ENCODE assay signal across 1 cellular context in the genomic region with DNA sequence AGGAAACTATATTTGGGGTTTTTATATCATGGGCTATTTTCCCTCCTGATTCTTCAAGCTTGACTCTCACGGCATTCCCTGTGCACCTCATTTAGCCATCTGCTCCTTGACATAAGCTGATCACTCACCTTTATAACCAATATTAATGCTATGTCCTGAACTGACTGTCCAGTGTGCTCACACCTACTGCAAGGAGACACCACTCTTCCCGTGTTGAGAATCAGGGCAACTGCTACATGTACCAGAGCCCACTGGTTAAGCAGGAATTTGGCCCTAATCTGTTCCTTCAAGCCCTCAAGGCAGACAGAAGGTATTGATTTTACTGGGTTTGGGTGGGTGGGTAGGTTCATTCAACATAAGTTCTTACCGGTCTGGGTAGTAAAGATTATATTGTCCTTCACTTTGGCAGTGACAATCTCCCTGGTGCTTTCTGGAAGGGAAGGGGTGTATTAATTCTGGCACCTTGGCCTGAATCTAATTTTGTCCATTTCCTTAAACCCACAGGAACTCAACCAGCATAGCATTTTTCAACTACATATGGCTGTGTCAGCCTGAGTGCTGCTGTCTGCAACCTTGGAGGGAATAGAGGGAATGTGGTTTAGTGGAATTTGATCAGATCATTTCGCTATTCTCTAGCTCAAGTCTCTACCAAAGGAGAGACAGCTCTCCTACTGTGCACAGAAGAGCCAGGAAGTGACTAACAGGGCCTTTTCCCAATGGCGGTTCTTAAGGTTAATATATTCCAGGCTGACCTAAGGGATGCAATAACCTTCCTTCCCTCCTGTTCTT.
TF ChIP-seq lines count a peak whose summit lies in the region.

No MANE protein-coding gene starts in this region.

TF ChIP-seq in SK-N-SH, 30 proteins besides CTCF, POLR2A, EP300 and RAD21 (continued from another document):
- TF ChIP-seq, protein P1, sequence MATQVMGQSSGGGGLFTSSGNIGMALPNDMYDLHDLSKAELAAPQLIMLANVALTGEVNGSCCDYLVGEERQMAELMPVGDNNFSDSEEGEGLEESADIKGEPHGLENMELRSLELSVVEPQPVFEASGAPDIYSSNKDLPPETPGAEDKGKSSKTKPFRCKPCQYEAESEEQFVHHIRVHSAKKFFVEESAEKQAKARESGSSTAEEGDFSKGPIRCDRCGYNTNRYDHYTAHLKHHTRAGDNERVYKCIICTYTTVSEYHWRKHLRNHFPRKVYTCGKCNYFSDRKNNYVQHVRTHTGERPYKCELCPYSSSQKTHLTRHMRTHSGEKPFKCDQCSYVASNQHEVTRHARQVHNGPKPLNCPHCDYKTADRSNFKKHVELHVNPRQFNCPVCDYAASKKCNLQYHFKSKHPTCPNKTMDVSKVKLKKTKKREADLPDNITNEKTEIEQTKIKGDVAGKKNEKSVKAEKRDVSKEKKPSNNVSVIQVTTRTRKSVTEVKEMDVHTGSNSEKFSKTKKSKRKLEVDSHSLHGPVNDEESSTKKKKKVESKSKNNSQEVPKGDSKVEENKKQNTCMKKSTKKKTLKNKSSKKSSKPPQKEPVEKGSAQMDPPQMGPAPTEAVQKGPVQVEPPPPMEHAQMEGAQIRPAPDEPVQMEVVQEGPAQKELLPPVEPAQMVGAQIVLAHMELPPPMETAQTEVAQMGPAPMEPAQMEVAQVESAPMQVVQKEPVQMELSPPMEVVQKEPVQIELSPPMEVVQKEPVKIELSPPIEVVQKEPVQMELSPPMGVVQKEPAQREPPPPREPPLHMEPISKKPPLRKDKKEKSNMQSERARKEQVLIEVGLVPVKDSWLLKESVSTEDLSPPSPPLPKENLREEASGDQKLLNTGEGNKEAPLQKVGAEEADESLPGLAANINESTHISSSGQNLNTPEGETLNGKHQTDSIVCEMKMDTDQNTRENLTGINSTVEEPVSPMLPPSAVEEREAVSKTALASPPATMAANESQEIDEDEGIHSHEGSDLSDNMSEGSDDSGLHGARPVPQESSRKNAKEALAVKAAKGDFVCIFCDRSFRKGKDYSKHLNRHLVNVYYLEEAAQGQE (IDR thresholded peaks at IDR 0.05; ENCODE audit: low read depth, low read length) = peak; percentile 37; the same call in 1 of the 2 replicates
- TF ChIP-seq, protein P2, sequence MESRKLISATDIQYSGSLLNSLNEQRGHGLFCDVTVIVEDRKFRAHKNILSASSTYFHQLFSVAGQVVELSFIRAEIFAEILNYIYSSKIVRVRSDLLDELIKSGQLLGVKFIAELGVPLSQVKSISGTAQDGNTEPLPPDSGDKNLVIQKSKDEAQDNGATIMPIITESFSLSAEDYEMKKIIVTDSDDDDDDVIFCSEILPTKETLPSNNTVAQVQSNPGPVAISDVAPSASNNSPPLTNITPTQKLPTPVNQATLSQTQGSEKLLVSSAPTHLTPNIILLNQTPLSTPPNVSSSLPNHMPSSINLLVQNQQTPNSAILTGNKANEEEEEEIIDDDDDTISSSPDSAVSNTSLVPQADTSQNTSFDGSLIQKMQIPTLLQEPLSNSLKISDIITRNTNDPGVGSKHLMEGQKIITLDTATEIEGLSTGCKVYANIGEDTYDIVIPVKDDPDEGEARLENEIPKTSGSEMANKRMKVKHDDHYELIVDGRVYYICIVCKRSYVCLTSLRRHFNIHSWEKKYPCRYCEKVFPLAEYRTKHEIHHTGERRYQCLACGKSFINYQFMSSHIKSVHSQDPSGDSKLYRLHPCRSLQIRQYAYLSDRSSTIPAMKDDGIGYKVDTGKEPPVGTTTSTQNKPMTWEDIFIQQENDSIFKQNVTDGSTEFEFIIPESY (IDR thresholded peaks at IDR 0.05; ENCODE audit: borderline replicate concordance, low read depth) = peak; percentile 39; the same call in 1 of the 2 replicates
- TF ChIP-seq, protein P3, sequence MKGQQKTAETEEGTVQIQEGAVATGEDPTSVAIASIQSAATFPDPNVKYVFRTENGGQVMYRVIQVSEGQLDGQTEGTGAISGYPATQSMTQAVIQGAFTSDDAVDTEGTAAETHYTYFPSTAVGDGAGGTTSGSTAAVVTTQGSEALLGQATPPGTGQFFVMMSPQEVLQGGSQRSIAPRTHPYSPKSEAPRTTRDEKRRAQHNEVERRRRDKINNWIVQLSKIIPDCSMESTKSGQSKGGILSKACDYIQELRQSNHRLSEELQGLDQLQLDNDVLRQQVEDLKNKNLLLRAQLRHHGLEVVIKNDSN (IDR thresholded peaks at IDR 0.05; ENCODE audit: borderline replicate concordance, low read depth) = no peak
